ENCODE assay signal across 8 cellular contexts in the genomic region with DNA sequence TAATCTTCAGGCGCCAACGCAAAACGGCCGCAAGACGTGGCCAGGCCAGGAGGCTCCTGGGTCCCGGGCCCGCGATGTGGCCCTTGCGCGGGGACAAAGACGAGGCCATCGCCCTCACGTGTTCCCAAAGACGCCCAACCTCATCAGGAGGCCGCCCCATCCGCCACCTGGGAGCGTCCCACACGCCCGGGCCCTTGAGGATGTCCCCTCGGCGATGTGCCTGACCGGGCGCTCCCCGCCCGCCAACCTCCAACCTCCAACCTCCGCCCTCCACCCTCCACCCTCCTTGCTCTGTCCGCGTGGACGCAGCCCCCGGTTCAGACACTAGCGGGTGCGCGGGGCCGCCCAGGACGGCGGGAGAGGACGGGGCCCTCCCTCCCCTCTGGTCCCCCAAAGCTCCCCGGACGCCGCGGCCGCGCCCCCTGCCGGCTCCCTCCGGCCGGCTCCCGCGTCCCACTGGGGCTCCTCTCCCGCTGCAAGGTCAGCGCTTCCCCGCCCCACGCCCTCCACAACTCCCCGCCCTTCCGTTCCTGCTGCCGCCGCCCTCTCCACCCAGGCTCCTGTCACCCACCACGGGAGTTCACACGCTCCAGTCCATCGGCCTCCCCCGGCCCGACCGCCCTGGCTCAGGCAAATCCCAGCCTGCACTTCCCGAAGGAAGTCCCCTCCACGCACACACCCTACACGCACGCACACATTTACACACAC.
A peak's percentile ranks its signal among the peaks of the same experiment; 100 is the strongest.
DNase-seq lines count a peak whose midpoint lies in the region; ATAC-seq and TF ChIP-seq lines count a peak whose summit lies in the region.

No MANE protein-coding gene starts in this region.

- ATAC-seq in left lobe of liver (peak; percentile 55), GM21717 (IDR thresholded peaks at IDR 0.05; ENCODE audit: unreplicated experiment) (no peak)

- H4K20me1 ChIP-seq in MM.1S (ENCODE audit: insufficient read depth, low read length), result no peaks in the 10 kb centered on the region

- H3K27me3 ChIP-seq in GM06990 (replicated peaks; ENCODE audit: control insufficient read depth, insufficient read depth, low read length) (peaks cover 2% of the 10 kb centered on the region), MM.1S (replicated peaks; ENCODE audit: insufficient read depth, low read length) (peaks cover 70% of the 10 kb centered on the region), ovary (no peaks in the 10 kb centered on the region)

- H3K4me1 ChIP-seq in MM.1S (ENCODE audit: low read length), result no peaks in the 10 kb centered on the region
- peaks cover 2% of the 10 kb centered on the region for H3K4me1 ChIP-seq in ovary (ENCODE audit: insufficient read depth)

- H2AFZ ChIP-seq in MM.1S (ENCODE audit: low read length), result no peak overlapping the region

- H3K79me2 ChIP-seq in MM.1S (ENCODE audit: low read length), result no peaks in the 10 kb centered on the region

- TF ChIP-seq CTCF in GM06990 (IDR thresholded peaks at IDR 0.05; ENCODE audit: insufficient read depth, low read length, poor library complexity, severe bottlenecking), result peak; percentile 21
- TF ChIP-seq CTCF in MM.1S (IDR thresholded peaks at IDR 0.05; ENCODE audit: low read length), result no peak
- TF ChIP-seq CTCF in ovary (IDR thresholded peaks at IDR 0.05), result no peak

- no peaks in the 10 kb centered on the region for H3K9me3 ChIP-seq in MM.1S (replicated peaks; ENCODE audit: insufficient read depth, low read length)
- no peaks in the 10 kb centered on the region for H3K9me3 ChIP-seq in ovary

- intact Hi-C loops in ovary (cut with DNase I), result no loop called here

- H3K36me3 ChIP-seq in GM06990 (ENCODE audit: control insufficient read depth, insufficient read depth, low read length) (no peaks in the 10 kb centered on the region), MM.1S (replicated peaks; ENCODE audit: insufficient read depth, low read length) (no peaks in the 10 kb centered on the region), ovary (no peaks in the 10 kb centered on the region)

- H3K9ac ChIP-seq in MM.1S (ENCODE audit: low read length), result no peak overlapping the region

- no peaks in the 10 kb centered on the region for H3F3A ChIP-seq in MM.1S (ENCODE audit: insufficient read depth, low read length)

- DNase-seq in GM06990 (ENCODE audit: extremely low read depth, insufficient read length) (peak; percentile 22), NOMO-1 treated with DMSO at 0.1 percent for 48 hours (lab: John Stamatoyannopoulos, UW; ENCODE audit: unreplicated experiment) (peak; percentile 58), amygdala (lab: John Stamatoyannopoulos, UW) (peak in 29 of 56 donors; percentile 9 to 71 (median 31)), left lobe of liver (ENCODE audit: low spot score) (no peak), MM.1S (no peak), ovary (no peak)
- peak; percentile 28 for DNase-seq in stimulated activated CD8-positive, alpha-beta memory T cell treated with anti-CD3 and anti-CD28 coated beads, Interleukin-4, amount 100 ng/mL, for 24 hours (ENCODE audit: low read depth)

- no peaks in the 10 kb centered on the region for H3K9me2 ChIP-seq in MM.1S (replicated peaks; ENCODE audit: insufficient read depth, low read length)

- H3K27ac ChIP-seq in MM.1S (ENCODE audit: low read length), result no peak overlapping the region
- H3K27ac ChIP-seq in ovary, result no peak overlapping the region

- no peak for TF ChIP-seq POLR2A in ovary (IDR thresholded peaks at IDR 0.05)

- TF ChIP-seq EP300 in ovary (IDR thresholded peaks at IDR 0.05), result no peak

- H3K4me3 ChIP-seq in GM06990 (replicated peaks; ENCODE audit: low read depth, low read length) (no peak overlapping the region), MM.1S (ENCODE audit: low read length) (no peak overlapping the region), ovary (no peak overlapping the region)

- H3K4me2 ChIP-seq in MM.1S (ENCODE audit: low read depth, low read length), result no peak overlapping the region

- 0 to 2% (median 2%) methylated on average over 44 to 66 of the region's 66 CpGs for WGBS in ovary, 3 donors

Comparison
In these comparisons a context has a peak if more than half of its experiments do, and no peak if none do; other contexts are left out.
1. DNase-seq: peak in GM06990 (single experiment), NOMO-1 treated with DMSO at 0.1 percent for 48 hours (single experiment), amygdala (29 of 56) and stimulated activated CD8-positive, alpha-beta memory T cell treated with anti-CD3 and anti-CD28 coated beads, Interleukin-4, amount 100 ng/mL, for 24 hours (single experiment); none in left lobe of liver (single experiment), MM.1S (single experiment) and ovary (0 of 5).